37 cellular contexts compared by ENCODE assay signal in the genomic region with DNA sequence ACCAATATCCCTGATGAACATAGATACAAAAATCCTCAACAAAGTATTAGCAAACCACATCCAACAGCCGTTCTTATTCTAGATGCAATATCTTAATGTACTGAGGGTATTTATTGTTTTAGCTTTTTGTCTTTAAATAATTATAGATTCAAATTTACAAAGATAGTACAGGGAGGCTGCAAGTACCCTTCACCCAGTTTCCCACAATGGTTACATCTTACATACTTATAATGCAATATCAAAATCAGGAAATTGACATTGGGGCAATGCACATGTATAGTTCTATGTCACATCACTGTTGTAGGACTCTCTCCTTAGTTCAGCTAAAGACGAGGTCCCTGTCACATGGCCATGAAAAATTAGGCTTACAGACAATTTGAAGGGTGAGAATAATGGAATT.
"Had no signal": no experiment of that assay in that cellular context is flagged by ENCODE, and none has a peak within 500 bp of the region (broad histone marks: within the 10 kb centered on the region; RNA-seq: fewer than 3 reads in every experiment).

No MANE protein-coding gene starts in this region.

- H3K36me3 Mint-ChIP-seq: brain had no signal

- H3K27ac Mint-ChIP-seq: activated naive CD4-positive, alpha-beta T cell treated with anti-CD3 and anti-CD28 coated beads for 36 hours; activated naive CD4-positive, alpha-beta T cell treated with anti-CD3 and anti-CD28 coated beads, Interleukin-2, amount 10 ng/mL, durations not matched to agents 7 days and 5 days; activated naive CD4-positive, alpha-beta T cell treated with anti-CD3 and anti-CD28 coated beads, Interleukin-2, amount 50 U/mL, for 24 hours; activated naive CD8-positive, alpha-beta T cell; activated naive CD8-positive, alpha-beta T cell treated with anti-CD3 and anti-CD28 coated beads for 36 hours; activated naive CD8-positive, alpha-beta T cell treated with anti-CD3 and anti-CD28 coated beads, Interleukin-2, amount 10 ng/mL, durations not matched to agents 7 days and 5 days; activated naive CD8-positive, alpha-beta T cell treated with anti-CD3 and anti-CD28 coated beads, Interleukin-2, amount 50 U/mL, for 24 hours; activated T-cell treated with anti-CD3 and anti-CD28 coated beads, Interleukin-2, amount 50 U/mL, for 24 hours; activated T-helper 1 cell treated with anti-CD3 and anti-CD28 coated beads, Interleukin-12 subunit alpha, Interleukin-12 subunit beta, Interleukin-2, Interleukin-4 antibody, amounts not matched to agents 30 ng/mL and 10 ng/mL and 1 ng/mL, durations not matched to agents 14 hours and 24 hours and 36 hours; activated T-helper 17 cell treated with anti-CD3 and anti-CD28 coated beads, Interleukin-2, amount 50 U/mL, for 72 hours; activated T-helper 2 cell treated with anti-CD3 and anti-CD28 coated beads, Interferon-gamma antibody, Interleukin-2, Interleukin-4, amounts not matched to agents 10 μg/mL and 5 μg/mL and 100 μg/mL, durations not matched to agents 14 hours and 24 hours and 36 hours; brain had no signal

- H3K4me3 Mint-ChIP-seq: activated naive CD4-positive, alpha-beta T cell treated with anti-CD3 and anti-CD28 coated beads for 36 hours; activated naive CD4-positive, alpha-beta T cell treated with anti-CD3 and anti-CD28 coated beads, Interleukin-2, amount 10 ng/mL, durations not matched to agents 7 days and 5 days; activated naive CD4-positive, alpha-beta T cell treated with anti-CD3 and anti-CD28 coated beads, Interleukin-2, amount 50 U/mL, for 24 hours; activated naive CD8-positive, alpha-beta T cell; activated naive CD8-positive, alpha-beta T cell treated with anti-CD3 and anti-CD28 coated beads for 36 hours; activated naive CD8-positive, alpha-beta T cell treated with anti-CD3 and anti-CD28 coated beads, Interleukin-2, amount 10 ng/mL, durations not matched to agents 7 days and 5 days; activated naive CD8-positive, alpha-beta T cell treated with anti-CD3 and anti-CD28 coated beads, Interleukin-2, amount 50 U/mL, for 24 hours; activated T-cell treated with anti-CD3 and anti-CD28 coated beads, Interleukin-2, amount 50 U/mL, for 24 hours; activated T-cell treated with anti-CD3 and anti-CD28 coated beads, Interleukin-2, amount 50 U/mL, for 4 hours; activated T-cell treated with anti-CD3 and anti-CD28 coated beads, Interleukin-2, amount 50 U/mL, for 72 hours; activated T-helper 1 cell treated with anti-CD3 and anti-CD28 coated beads, Interleukin-12 subunit alpha, Interleukin-12 subunit beta, Interleukin-2, Interleukin-4 antibody, amounts not matched to agents 30 ng/mL and 10 ng/mL and 1 ng/mL, durations not matched to agents 14 hours and 24 hours and 36 hours; activated T-helper 17 cell treated with anti-CD3 and anti-CD28 coated beads, Interleukin-2, amount 50 U/mL, for 72 hours; brain; central memory CD8-positive, alpha-beta T cell had no signal

- H3K9me3 ChIP-seq: adrenal gland, ascending aorta, body of pancreas, breast epithelium had no signal

- ATAC-seq: activated naive CD4-positive, alpha-beta T cell treated with anti-CD3 and anti-CD28 coated beads, Interleukin-2, amount 50 U/mL, for 72 hours; activated naive CD8-positive, alpha-beta T cell treated with anti-CD3 and anti-CD28 coated beads, Interleukin-2, amount 50 U/mL, for 24 hours; activated T-cell treated with anti-CD3 and anti-CD28 coated beads, Interleukin-2, amount 50 U/mL, for 4 hours; activated T-cell treated with anti-CD3 and anti-CD28 coated beads, Interleukin-2, amount 50 U/mL, for 72 hours; activated T-helper 17 cell treated with anti-CD3 and anti-CD28 coated beads, Interleukin-2, amount 50 U/mL, for 72 hours; body of pancreas had no signal

- H3K27me3 Mint-ChIP-seq: activated naive CD4-positive, alpha-beta T cell treated with anti-CD3 and anti-CD28 coated beads, Interleukin-2, amount 10 ng/mL, durations not matched to agents 7 days and 5 days; activated naive CD4-positive, alpha-beta T cell treated with anti-CD3 and anti-CD28 coated beads, Interleukin-2, amount 50 U/mL, for 24 hours; activated naive CD8-positive, alpha-beta T cell; activated naive CD8-positive, alpha-beta T cell treated with anti-CD3 and anti-CD28 coated beads for 36 hours; activated naive CD8-positive, alpha-beta T cell treated with anti-CD3 and anti-CD28 coated beads, Interleukin-2, amount 10 ng/mL, durations not matched to agents 7 days and 5 days; activated naive CD8-positive, alpha-beta T cell treated with anti-CD3 and anti-CD28 coated beads, Interleukin-2, amount 50 U/mL, for 24 hours; activated T-cell treated with anti-CD3 and anti-CD28 coated beads, Interleukin-2, amount 50 U/mL, for 24 hours; activated T-helper 17 cell treated with anti-CD3 and anti-CD28 coated beads, Interleukin-2, amount 50 U/mL, for 72 hours; central memory CD8-positive, alpha-beta T cell had no signal

- H3K9me3 Mint-ChIP-seq: activated T-cell treated with anti-CD3 and anti-CD28 coated beads, Interleukin-2, amount 50 U/mL, for 24 hours; activated T-helper 17 cell treated with anti-CD3 and anti-CD28 coated beads, Interleukin-2, amount 50 U/mL, for 72 hours; central memory CD8-positive, alpha-beta T cell had no signal

- H3K36me3 ChIP-seq: adrenal gland, ascending aorta, brain microvascular endothelial cell, breast epithelium, cardiac muscle cell had no signal

- H3K4me1 Mint-ChIP-seq: brain had no signal

- DNase-seq: activated effector memory CD4-positive, alpha-beta T cell treated with anti-CD3 and anti-CD28 coated beads, Interleukin-2, amount 50 U/mL, for 16 hours; activated effector memory CD4-positive, alpha-beta T cell treated with Interleukin-2 at 50 U/mL for 16 hours; activated gamma-delta T cell; activated gamma-delta T cell treated with Interleukin-2 at 50 U/mL for 16 hours; activated naive CD4-positive, alpha-beta T cell; activated naive CD4-positive, alpha-beta T cell treated with anti-CD3 and anti-CD28 coated beads for 36 hours; activated naive CD4-positive, alpha-beta T cell treated with anti-CD3 and anti-CD28 coated beads, Interleukin-2, amount 10 ng/mL, durations not matched to agents 7 days and 5 days; activated naive CD4-positive, alpha-beta T cell treated with anti-CD3 and anti-CD28 coated beads, Interleukin-2, amount 50 U/mL, for 16 hours; activated naive CD4-positive, alpha-beta T cell treated with Interleukin-2 at 50 U/mL for 16 hours; activated naive CD8-positive, alpha-beta T cell treated with anti-CD3 and anti-CD28 coated beads for 36 hours; activated naive CD8-positive, alpha-beta T cell treated with anti-CD3 and anti-CD28 coated beads, Interleukin-2, amount 10 ng/mL, durations not matched to agents 7 days and 5 days; activated naive CD8-positive, alpha-beta T cell treated with anti-CD3 and anti-CD28 coated beads, Interleukin-2, amount 50 U/mL, for 24 hours; activated T-cell treated with anti-CD3 and anti-CD28 coated beads, Interleukin-2, amount 50 U/mL, for 24 hours; activated T-cell treated with anti-CD3 and anti-CD28 coated beads, Interleukin-2, amount 50 U/mL, for 4 hours; activated T-cell treated with anti-CD3 and anti-CD28 coated beads, Interleukin-2, amount 50 U/mL, for 48 hours; activated T-cell treated with anti-CD3 and anti-CD28 coated beads, Interleukin-2, amount 50 U/mL, for 72 hours; adrenal gland; amniotic stem cell; amygdala; anterior cingulate cortex; aorta; body of pancreas; brain microvascular endothelial cell; caudate nucleus; central memory CD4-positive, alpha-beta T cell; cerebellar nuclear complex had no signal

- H3K4me1 ChIP-seq: adrenal gland, ascending aorta, body of pancreas, breast epithelium had no signal

- H3K27ac ChIP-seq: adrenal gland, ascending aorta, body of pancreas, brain microvascular endothelial cell, breast epithelium, cardiac muscle cell had no signal

- H3K27me3 ChIP-seq: adrenal gland, ascending aorta, body of pancreas, brain microvascular endothelial cell, breast epithelium, cardiac muscle cell had no signal

- H3K4me3 ChIP-seq: adrenal gland, ascending aorta, body of pancreas, breast epithelium, cardiac muscle cell had no signal
